ENCODE assay signal across 8 cellular contexts in the genomic region with DNA sequence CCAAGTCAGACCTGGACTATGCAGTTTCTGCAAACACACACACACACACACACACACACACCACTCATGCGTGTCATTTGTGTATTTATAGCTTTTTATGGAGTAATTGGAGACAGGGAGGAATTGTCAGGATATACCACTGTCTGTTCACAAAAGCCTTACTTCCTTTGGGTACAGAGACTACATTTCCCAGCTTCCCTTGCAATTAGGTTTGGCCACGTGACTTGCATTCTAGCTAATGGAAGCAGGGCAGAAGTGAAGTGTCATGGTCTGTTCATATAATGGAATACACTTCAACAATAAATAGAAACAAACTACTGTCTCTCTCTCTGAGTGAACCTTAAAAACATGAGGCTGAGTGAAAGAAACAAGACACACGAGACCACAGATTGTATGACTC. TPM values are rescaled to one million over a fixed set of nuclear protein-coding genes. Genes with fewer than 3 reads are reported as not detected.
DNase-seq lines count a peak whose midpoint lies in the region; ATAC-seq, FAIRE-seq and TF ChIP-seq lines count a peak whose summit lies in the region.
"Had no signal": no experiment of that assay in that cellular context is flagged by ENCODE, and none has a peak within 500 bp of the region (broad histone marks: within the 10 kb centered on the region; RNA-seq: fewer than 3 reads in every experiment).

No MANE protein-coding gene starts in this region.

- CTCF ChIA-PET in GM12878 (lab: Yijun Ruan, JAX), result no interaction called here

- no TSS peak for BruUV-seq in GM12878 (replicated peaks; lab: Mats Ljungman, UMichigan)

- no peak for FAIRE-seq in GM12878 (lab: Jason Lieb, UNC)

- H3K27ac ChIP-seq in DND-41 (ENCODE audit: low read length) (no peak overlapping the region), GM12878 (ENCODE audit: control insufficient read depth, insufficient read depth) (no peak overlapping the region), aorta (ENCODE audit: low read depth in 1 of 2, low read length in 2 of 2) (no peak overlapping the region)

- no peak for TF ChIP-seq CTCF in DND-41 (IDR thresholded peaks at IDR 0.05; ENCODE audit: borderline replicate concordance, extremely low read depth, low read length, poor library complexity, severe bottlenecking)
- TF ChIP-seq CTCF in GM12878 (IDR thresholded peaks at IDR 0.05 in 2 of 3, conservative IDR thresholded peaks at IDR 0.05 in 1 of 3; ENCODE audit: control insufficient read depth in 2 of 3, extremely low read depth in 1 of 3, insufficient read depth in 1 of 3, low read depth in 3 of 3, low read length in 3 of 3), result no peak
- no peak for TF ChIP-seq CTCF in GM10266 (IDR thresholded peaks at IDR 0.05; ENCODE audit: control insufficient read depth, insufficient read depth, low read depth, missing control alignments)

- intact Hi-C loops in GM12878 (cut with micrococcal nuclease; ENCODE audit: unreplicated experiment) (no loop called here), aorta (cut with DNase I) (no loop called here)

- no peaks in the 10 kb centered on the region for H3K79me2 ChIP-seq in DND-41 (ENCODE audit: insufficient read depth, low read length)
- H3K79me2 ChIP-seq in GM12878 (ENCODE audit: control insufficient read depth, insufficient read depth, low read length), result no peaks in the 10 kb centered on the region

- H3K4me3 ChIP-seq in DND-41 (ENCODE audit: low read depth in 1 of 2, low read length in 2 of 2) (no peak overlapping the region), GM12878 (no peak overlapping the region), aorta (ENCODE audit: low read length in 2 of 2) (no peak overlapping the region)
- H3K4me3 ChIP-seq in Jurkat, Clone E6-1 (ENCODE audit: low read length), result no peak overlapping the region

- no peak for TF ChIP-seq EP300 in GM12878 (IDR thresholded peaks at IDR 0.05; ENCODE audit: borderline replicate concordance in 1 of 2, control insufficient read depth in 1 of 2, low read depth in 2 of 2, low read length in 2 of 2)

- RAD21 ChIA-PET in GM12878 (lab: Charles Lee; ENCODE audit: unreplicated experiment), result no interaction called here

- H4K20me1 ChIP-seq in DND-41 (ENCODE audit: insufficient read depth, low read length) (no peaks in the 10 kb centered on the region; the same call in 1 of the 2 replicates), GM12878 (ENCODE audit: control insufficient read depth, insufficient read depth) (no peaks in the 10 kb centered on the region)

- no peaks in the 10 kb centered on the region for H3K4me1 ChIP-seq in DND-41 (ENCODE audit: insufficient read depth, low read length)
- H3K4me1 ChIP-seq in GM12878 (ENCODE audit: control insufficient read depth, insufficient read depth, low read length), result no peaks in the 10 kb centered on the region
- H3K4me1 ChIP-seq in aorta (ENCODE audit: control insufficient read depth in 1 of 2, insufficient read depth in 2 of 2, low read length in 2 of 2), result no peaks in the 10 kb centered on the region

- H3K9me3 ChIP-seq in DND-41 (ENCODE audit: insufficient read depth, low read length, severe bottlenecking), result no peaks in the 10 kb centered on the region
- no peaks in the 10 kb centered on the region for H3K9me3 ChIP-seq in GM12878 (replicated peaks; ENCODE audit: control insufficient read depth, insufficient read depth, low read length)
- H3K9me3 ChIP-seq in aorta (ENCODE audit: control insufficient read depth, low read length), result no peaks in the 10 kb centered on the region

- H3K4me2 ChIP-seq in DND-41 (ENCODE audit: insufficient read depth, low read length) (no peak overlapping the region), GM12878 (ENCODE audit: control insufficient read depth, insufficient read depth) (no peak overlapping the region)

- DNase-seq in DND-41, result peak; percentile 13
- peak; percentile 52 for DNase-seq in Jurkat, Clone E6-1 (ENCODE audit: low read depth, low spot score)
- DNase-seq in GM12878 (ENCODE audit: low read depth, low spot score), result no peak
- DNase-seq in myocyte (ENCODE audit: low read depth), result peak; percentile 33
- no peak for DNase-seq in GM10266 (ENCODE audit: extremely low spot score)
- DNase-seq in aorta, result no peak
- DNase-seq: NCI-H69 had no signal

- H3K27me3 ChIP-seq in DND-41 (ENCODE audit: insufficient read depth, low read length, poor library complexity) (peaks cover 2% of the 10 kb centered on the region), GM12878 (replicated peaks in 1 of 2; ENCODE audit: control insufficient read depth in 2 of 2, insufficient read depth in 2 of 2, low read length in 1 of 2) (no peaks in the 10 kb centered on the region; a peak in 1 of 4 replicates), aorta (ENCODE audit: control insufficient read depth in 1 of 2, insufficient read depth in 2 of 2, low read length in 1 of 2) (no peaks in the 10 kb centered on the region)

- POLR2A ChIA-PET in GM12878 (lab: Charles Lee), result no interaction called here

- SMC1A ChIA-PET in GM12878 (lab: Charles Lee; ENCODE audit: uncharacterized antibody, unreplicated experiment), result interaction anchor here (0.7 to 1.8 kb wide), 2 partner anchors 15 to 16 kb away, joined by 3 to 5 read pairs; no protein-coding TSS in a partner anchor

- H2AFZ ChIP-seq in DND-41 (ENCODE audit: low read depth, low read length) (no peak overlapping the region; the same call in 1 of the 2 replicates), GM12878 (ENCODE audit: control insufficient read depth, low read depth, low read length) (no peak overlapping the region)

- H3K36me3 ChIP-seq in DND-41 (ENCODE audit: insufficient read depth, low read length) (no peaks in the 10 kb centered on the region), GM12878 (ENCODE audit: control insufficient read depth in 2 of 2, insufficient read depth in 2 of 2, low read length in 1 of 2) (no peaks in the 10 kb centered on the region), aorta (ENCODE audit: control insufficient read depth in 1 of 2, insufficient read depth in 2 of 2, low read length in 1 of 2) (no peaks in the 10 kb centered on the region)

- WGBS in GM12878 (ENCODE audit: insufficient coverage, insufficient replicate concordance, low lambda C conversion rate, missing lambda C conversion rate), result 11% methylated on average over 3 of the region's 3 CpGs
- 51 to 64% methylated on average over 3 of the region's 3 CpGs for WGBS in aorta, 2 donors

- no peak for TF ChIP-seq POLR2A in GM12878 (IDR thresholded peaks at IDR 0.05; ENCODE audit: low read depth, low read length)

- in situ Hi-C loops in GM12878 (cut with MboI), result no loop called here

- TF ChIP-seq RAD21 in GM12878 (IDR thresholded peaks at IDR 0.05; ENCODE audit: insufficient read depth, low read depth, low read length), result no peak

- H3K9ac ChIP-seq in DND-41 (ENCODE audit: low read depth, low read length) (no peak overlapping the region), GM12878 (ENCODE audit: control insufficient read depth, insufficient read depth, low read length) (no peak overlapping the region)

- ATAC-seq in DND-41 (ENCODE audit: insufficient read depth, low read depth) (peak; percentile 68), GM12878 (peak; percentile 59), aorta (ENCODE audit: low FRiP score) (no peak), GM21737 (IDR thresholded peaks at IDR 0.05; ENCODE audit: unreplicated experiment) (no peak)

TF ChIP-seq in GM12878, 131 proteins besides CTCF, POLR2A, EP300 and RAD21 (continues in another document):
- TF ChIP-seq RAD51 (IDR thresholded peaks at IDR 0.05), result peak; percentile 85
- no peak for TF ChIP-seq NFXL1 (IDR thresholded peaks at IDR 0.05; ENCODE audit: borderline replicate concordance)
- TF ChIP-seq MYC (IDR thresholded peaks at IDR 0.05; ENCODE audit: insufficient read depth, insufficient read length, insufficient replicate concordance, low read length, severe bottlenecking), result no peak
- TF ChIP-seq MXI1 (IDR thresholded peaks at IDR 0.05; ENCODE audit: low read depth, low read length), result no peak
- TF ChIP-seq ZBED1 (IDR thresholded peaks at IDR 0.05; ENCODE audit: borderline replicate concordance), result no peak
- TF ChIP-seq ZZZ3 (IDR thresholded peaks at IDR 0.05; ENCODE audit: control insufficient read depth, insufficient read length, low read depth), result no peak
- no peak for TF ChIP-seq YBX1 (IDR thresholded peaks at IDR 0.05)
- no peak for TF ChIP-seq NFIC (IDR thresholded peaks at IDR 0.05; ENCODE audit: low read depth, low read length)
- peak; percentile 72 for TF ChIP-seq HCFC1 (IDR thresholded peaks at IDR 0.05; ENCODE audit: low read length)

RNA-seq across cellular contexts. Expression of gene CPXM2, which starts 53.9 kb away (rescaled TPM):
- polyA plus RNA-seq in Jurkat, Clone E6-1 (2012; ENCODE audit: insufficient read depth, insufficient read length), result not detected
- total RNA-seq in GM12878 (2013; cell fraction: nucleolus; rRNA removed), result 5.2 and 5.9 TPM in 2 replicates
- total RNA-seq in GM12878 (2014; rRNA removed), result 0.60 and 0.79 TPM in 2 replicates
- total RNA-seq in GM12878 (2014; rRNA removed; fragmentation: Illumina TruSeq; extraction: Trizol), result 0.49 and 0.51 TPM in 2 replicates
- 0.58 and 0.67 TPM in 2 replicates for total RNA-seq in GM12878 (2021)
- 0.17 TPM for polyA plus RNA-seq in GM12878 (2011; ENCODE audit: low read depth)
- polyA plus RNA-seq in GM12878 (2011; rRNA removed), result 1.1 TPM in 2 replicates
- polyA plus RNA-seq in GM12878 (2011; cell fraction: cytosol; rRNA removed), result 1.2 and 1.4 TPM in 2 replicates
- 2.1 TPM in 2 replicates for polyA plus RNA-seq in GM12878 (2011; cell fraction: nucleus; rRNA removed)
- 0.14 and 0.27 TPM in 2 replicates for polyA plus RNA-seq in GM12878 (2012)
- 0.56 and 0.63 TPM in 2 replicates for polyA plus RNA-seq in GM12878 (2014; fragmentation: Illumina TruSeq; extraction: Trizol)
- polyA plus RNA-seq in GM12878 (2014; fragmentation: Nextera tagmentation; extraction: Ambion mirVana), result under 1 TPM; 0.08 to 0.11 TPM
- polyA plus RNA-seq in GM12878 (2014; rRNA removed), result 0.46 and 0.58 TPM in 2 replicates
- polyA plus RNA-seq in GM12878 (2016; fragmentation: Nextera tagmentation; extraction: Ambion mirVana), result under 1 TPM; 0.58 to 0.72 TPM
- polyA minus RNA-seq in GM12878 (2011; rRNA and poly(A)+ RNA removed), result 0.80 and 1.3 TPM in 2 replicates
- polyA minus RNA-seq in GM12878 (2011; cell fraction: cytosol; rRNA and poly(A)+ RNA removed), result 0.73 and 0.80 TPM in 2 replicates
- polyA minus RNA-seq in GM12878 (2011; cell fraction: nucleus; rRNA and poly(A)+ RNA removed), result 0.60 and 1.4 TPM in 2 replicates
- total RNA-seq in myocyte, result not detected in 2 replicates
- polyA plus RNA-seq in myocyte (2012), result 0.04 TPM
- 100 to 1,000 TPM; 116 to 169 TPM for total RNA-seq in aorta
- polyA plus RNA-seq in aorta, result 100 to 1,000 TPM in 1 of 2 donors, 10 to 100 TPM in 1; 43.8 to 103 TPM

Comparison
In these comparisons a context has a peak if more than half of its experiments do, and no peak if none do; other contexts are left out.
1. ATAC-seq: peak in DND-41 (single experiment) and GM12878 (single experiment); none in aorta (single experiment) and GM21737 (single experiment).
2. DNase-seq: peak in DND-41 (single experiment), Jurkat, Clone E6-1 (single experiment) and myocyte (single experiment); none in GM12878 (single experiment), GM10266 (single experiment) and aorta (0 of 2).
3. RNA of gene CPXM2, which starts 53.9 kb away (total RNA-seq): 116 to 169 TPM in aorta; 0.49 to 5.9 TPM in GM12878 and not detected in myocyte; every median in the first group is over 10 times any median in the second.